In genomic region chr13:44280461-44280860, GRCh38 we compare ENCODE assay signal across 1 cellular context.
TF ChIP-seq lines count a peak whose summit lies in the region.

No MANE protein-coding gene starts in this region.

TF ChIP-seq in HCT116, 20 proteins besides CTCF, POLR2A, EP300 and RAD21 (continued from another document):
- TF ChIP-seq, protein P1, sequence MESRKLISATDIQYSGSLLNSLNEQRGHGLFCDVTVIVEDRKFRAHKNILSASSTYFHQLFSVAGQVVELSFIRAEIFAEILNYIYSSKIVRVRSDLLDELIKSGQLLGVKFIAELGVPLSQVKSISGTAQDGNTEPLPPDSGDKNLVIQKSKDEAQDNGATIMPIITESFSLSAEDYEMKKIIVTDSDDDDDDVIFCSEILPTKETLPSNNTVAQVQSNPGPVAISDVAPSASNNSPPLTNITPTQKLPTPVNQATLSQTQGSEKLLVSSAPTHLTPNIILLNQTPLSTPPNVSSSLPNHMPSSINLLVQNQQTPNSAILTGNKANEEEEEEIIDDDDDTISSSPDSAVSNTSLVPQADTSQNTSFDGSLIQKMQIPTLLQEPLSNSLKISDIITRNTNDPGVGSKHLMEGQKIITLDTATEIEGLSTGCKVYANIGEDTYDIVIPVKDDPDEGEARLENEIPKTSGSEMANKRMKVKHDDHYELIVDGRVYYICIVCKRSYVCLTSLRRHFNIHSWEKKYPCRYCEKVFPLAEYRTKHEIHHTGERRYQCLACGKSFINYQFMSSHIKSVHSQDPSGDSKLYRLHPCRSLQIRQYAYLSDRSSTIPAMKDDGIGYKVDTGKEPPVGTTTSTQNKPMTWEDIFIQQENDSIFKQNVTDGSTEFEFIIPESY (IDR thresholded peaks at IDR 0.05; ENCODE audit: extremely low read depth, insufficient replicate concordance, low read length) = no peak
- TF ChIP-seq ZNF274 (IDR thresholded peaks at IDR 0.05; ENCODE audit: low read depth, low read length) (no peak), CEBPB (IDR thresholded peaks at IDR 0.05; ENCODE audit: low read depth) (no peak), FOSL1 (IDR thresholded peaks at IDR 0.05; ENCODE audit: low read depth) (no peak), EZH2phosphoT487 (IDR thresholded peaks at IDR 0.05; ENCODE audit: borderline replicate concordance) (no peak), CBX3 (IDR thresholded peaks at IDR 0.05; ENCODE audit: low read depth) (no peak)
